In genomic region chr19:46297700-46298476, GRCh38 we compare ENCODE assay signal across 9 cellular contexts. TPM values are rescaled to one million over a fixed set of nuclear protein-coding genes. Genes with fewer than 3 reads are reported as not detected.
A peak's percentile ranks its signal among the peaks of the same experiment; 100 is the strongest.
DNase-seq lines count a peak whose midpoint lies in the region; ATAC-seq and TF ChIP-seq lines count a peak whose summit lies in the region.
"Had no signal": no experiment of that assay in that cellular context is flagged by ENCODE, and none has a peak within 500 bp of the region (broad histone marks: within the 10 kb centered on the region; RNA-seq: fewer than 3 reads in every experiment).

No MANE protein-coding gene starts in this region.

- 28 to 29% methylated on average over 17 to 19 of the region's 19 CpGs for WGBS in esophagus, 2 donors

- H3K36me3 ChIP-seq in esophagus (ENCODE audit: control insufficient read depth in 2 of 2, insufficient read depth in 2 of 2, low read length in 1 of 2) (no peaks in the 10 kb centered on the region), thoracic aorta (peaks cover under 1% of the 10 kb centered on the region)

- peak overlapping the region; percentile 87 to 93 for H3K27ac ChIP-seq in esophagus (ENCODE audit: low read depth in 2 of 2, low read length in 1 of 2)
- H3K27ac ChIP-seq in thoracic aorta = peak overlapping the region; percentile 94 to 95
- H3K27ac ChIP-seq: epithelial cell of prostate had no signal

- peak; percentile 36 for TF ChIP-seq CTCF in thoracic aorta (IDR thresholded peaks at IDR 0.05)

- ATAC-seq in thoracic aorta (ENCODE audit: insufficient number of reproducible peaks, low FRiP score, low read depth) = peak; percentile 30
- no peak for ATAC-seq in GM21717 (IDR thresholded peaks at IDR 0.05; ENCODE audit: unreplicated experiment)
- ATAC-seq in GM18520 (IDR thresholded peaks at IDR 0.05; ENCODE audit: unreplicated experiment) = no peak

- H3K9me3 ChIP-seq in esophagus (ENCODE audit: control insufficient read depth in 2 of 2, insufficient read depth in 1 of 2, low read depth in 1 of 2, low read length in 1 of 2) = no peaks in the 10 kb centered on the region
- H3K9me3 ChIP-seq in thoracic aorta = no peaks in the 10 kb centered on the region

- peak overlapping the region; percentile 32 to 51 for H3K4me3 ChIP-seq in esophagus (ENCODE audit: low read depth in 1 of 2, low read length in 2 of 2)
- H3K4me3 ChIP-seq in thoracic aorta = peak overlapping the region; percentile 72

- peaks cover 2 to 5% of the 10 kb centered on the region in 2 donors for H3K4me1 ChIP-seq in esophagus (ENCODE audit: control insufficient read depth in 2 of 2, insufficient read depth in 2 of 2, low read length in 1 of 2)
- H3K4me1 ChIP-seq in thoracic aorta (ENCODE audit: control insufficient read depth in 1 of 2, low read depth in 2 of 2) = peaks cover 30 to 62% of the 10 kb centered on the region in 2 donors

- peak; percentile 63 for DNase-seq in NCI-H1694 treated with DMSO at 0.1 percent for 48 hours (lab: John Stamatoyannopoulos, UW)
- DNase-seq in medulla oblongata (ENCODE audit: extremely low spot score) = peak; percentile 67
- DNase-seq in thoracic aorta (ENCODE audit: low spot score) = peak; percentile 47
- DNase-seq in HuH-7 (ENCODE audit: low spot score) = no peak
- no peak for DNase-seq in amniotic stem cell (lab: John Stamatoyannopoulos, UW)

- H3K27me3 ChIP-seq in esophagus (ENCODE audit: control insufficient read depth in 1 of 2, insufficient read depth in 2 of 2, low read length in 2 of 2) = no peaks in the 10 kb centered on the region
- no peaks in the 10 kb centered on the region for H3K27me3 ChIP-seq in thoracic aorta (replicated peaks; ENCODE audit: insufficient read depth)

RNA-seq across cellular contexts. Expression of gene HIF3A, which starts 1.0 kb away (rescaled TPM):
- 10 to 100 TPM; 12.3 to 27.3 TPM for polyA plus RNA-seq in esophagus
- total RNA-seq in thoracic aorta = 100 to 1,000 TPM in 1 of 2 donors, 10 to 100 TPM in 1; 85.6 to 189 TPM

RNA-seq across cellular contexts. Expression of gene PPP5C, which starts 49.0 kb away (rescaled TPM):
- 10 to 100 TPM; 34.7 to 35.5 TPM for polyA plus RNA-seq in esophagus
- 100 to 1,000 TPM in 1 of 2 donors, 10 to 100 TPM in 1; 60.6 to 107 TPM for total RNA-seq in thoracic aorta

Comparison
In these comparisons a context has a peak if more than half of its experiments do, and no peak if none do; other contexts are left out.
1. DNase-seq: peak in NCI-H1694 treated with DMSO at 0.1 percent for 48 hours (single experiment), medulla oblongata (single experiment) and thoracic aorta (single experiment); none in HuH-7 (single experiment) and amniotic stem cell (single experiment).